In genomic region chr12:70759161-70759918, GRCh38 we compare ENCODE assay signal across 36 cellular contexts.
"Had no signal": no experiment of that assay in that cellular context is flagged by ENCODE, and none has a peak within 500 bp of the region (broad histone marks: within the 10 kb centered on the region; RNA-seq: fewer than 3 reads in every experiment).

No MANE protein-coding gene starts in this region.

- H3K9me3 ChIP-seq: MG63 had no signal

- H3K27me3 ChIP-seq: brain microvascular endothelial cell, cardiac muscle cell, MG63 had no signal

- H3K4me3 ChIP-seq: cardiac muscle cell, MG63, PC-9 had no signal

- H3K27ac ChIP-seq: brain microvascular endothelial cell, cardiac muscle cell, PC-9, RWPE1 had no signal

- FAIRE-seq: RCC 7860, TTC549 had no signal

- H3K9me3 Mint-ChIP-seq: activated CD4-positive, alpha-beta T cell treated with anti-CD3 and anti-CD28 coated beads, Interleukin-2, amount 10 ng/mL, durations not matched to agents 7 days and 5 days; activated naive CD4-positive, alpha-beta T cell treated with anti-CD3 and anti-CD28 coated beads for 36 hours; activated naive CD8-positive, alpha-beta T cell treated with anti-CD3 and anti-CD28 coated beads, Interleukin-2, amount 50 U/mL, for 24 hours; activated T-cell treated with anti-CD3 and anti-CD28 coated beads, Interleukin-2, amount 50 U/mL, for 4 hours; activated T-helper 1 cell treated with anti-CD3 and anti-CD28 coated beads, Interleukin-12 subunit alpha, Interleukin-12 subunit beta, Interleukin-2, Interleukin-4 antibody, amounts not matched to agents 30 ng/mL and 10 ng/mL and 1 ng/mL, durations not matched to agents 14 hours and 24 hours and 36 hours had no signal

- ATAC-seq: activated CD4-positive, alpha-beta T cell treated with anti-CD3 and anti-CD28 coated beads for 36 hours; activated CD4-positive, CD25-positive, alpha-beta regulatory T cell treated with anti-CD3 and anti-CD28 coated beads, Interleukin-2, amount 50 U/mL, for 24 hours; activated CD8-positive, alpha-beta T cell treated with anti-CD3 and anti-CD28 coated beads, Interleukin-2, amount 10 ng/mL, durations not matched to agents 7 days and 5 days; activated naive CD8-positive, alpha-beta T cell treated with anti-CD3 and anti-CD28 coated beads, Interleukin-2, amount 50 U/mL, for 24 hours; activated T-cell treated with anti-CD3 and anti-CD28 coated beads, Interleukin-2, amount 50 U/mL, for 4 hours; Right ventricle myocardium inferior had no signal

- H3K36me3 ChIP-seq: brain microvascular endothelial cell, cardiac muscle cell, MG63 had no signal

- DNase-seq: activated CD4-positive, alpha-beta T cell treated with anti-CD3 and anti-CD28 coated beads for 36 hours; activated CD4-positive, alpha-beta T cell treated with anti-CD3 and anti-CD28 coated beads, Interleukin-2, amount 10 ng/mL, durations not matched to agents 7 days and 5 days; activated CD4-positive, alpha-beta T cell treated with anti-CD3 and anti-CD28 coated beads, Interleukin-2, amount 50 U/mL, for 48 hours; activated CD8-positive, alpha-beta memory T cell treated with anti-CD3 and anti-CD28 coated beads, Interleukin-2, amount 50 U/mL, for 4 hours; activated CD8-positive, alpha-beta T cell treated with anti-CD3 and anti-CD28 coated beads, Interleukin-2, amount 10 ng/mL, durations not matched to agents 7 days and 5 days; activated gamma-delta T cell treated with Interleukin-2 at 50 U/mL for 16 hours; activated naive CD4-positive, alpha-beta T cell treated with anti-CD3 and anti-CD28 coated beads for 36 hours; activated naive CD8-positive, alpha-beta T cell treated with anti-CD3 and anti-CD28 coated beads, Interleukin-2, amount 50 U/mL, for 24 hours; activated T-cell treated with anti-CD3 and anti-CD28 coated beads for 4 hours; activated T-cell treated with anti-CD3 and anti-CD28 coated beads, Interleukin-2, amount 50 U/mL, for 4 hours; anterior cingulate cortex; brain microvascular endothelial cell; Karpas-422; KBM-7; MG63; NCI-H1048; NCI-H1105 treated with DMSO at 0.1 percent for 48 hours; NCI-H1436; NCI-H1694; NCI-H1930; NCI-H2081 treated with DMSO at 0.1 percent for 48 hours; NCI-H345; NCI-H524 treated with DMSO at 0.1 percent for 48 hours; PC-9; SIG-M5; SW 1271; T-helper 1 cell; T1000 had no signal

- H3K27ac Mint-ChIP-seq: activated CD4-positive, alpha-beta T cell treated with anti-CD3 and anti-CD28 coated beads for 36 hours; activated CD4-positive, alpha-beta T cell treated with anti-CD3 and anti-CD28 coated beads, Interleukin-2, amount 10 ng/mL, durations not matched to agents 7 days and 5 days; activated CD8-positive, alpha-beta T cell treated with anti-CD3 and anti-CD28 coated beads, Interleukin-2, amount 10 ng/mL, durations not matched to agents 7 days and 5 days; activated naive CD4-positive, alpha-beta T cell treated with anti-CD3 and anti-CD28 coated beads for 36 hours; activated naive CD8-positive, alpha-beta T cell; activated naive CD8-positive, alpha-beta T cell treated with anti-CD3 and anti-CD28 coated beads, Interleukin-2, amount 50 U/mL, for 24 hours; activated T-helper 1 cell treated with anti-CD3 and anti-CD28 coated beads, Interleukin-12 subunit alpha, Interleukin-12 subunit beta, Interleukin-2, Interleukin-4 antibody, amounts not matched to agents 30 ng/mL and 10 ng/mL and 1 ng/mL, durations not matched to agents 14 hours and 24 hours and 36 hours had no signal

- H3K36me3 Mint-ChIP-seq: activated naive CD8-positive, alpha-beta T cell had no signal
